ENCODE assay signal across 1 cellular context in the genomic region with DNA sequence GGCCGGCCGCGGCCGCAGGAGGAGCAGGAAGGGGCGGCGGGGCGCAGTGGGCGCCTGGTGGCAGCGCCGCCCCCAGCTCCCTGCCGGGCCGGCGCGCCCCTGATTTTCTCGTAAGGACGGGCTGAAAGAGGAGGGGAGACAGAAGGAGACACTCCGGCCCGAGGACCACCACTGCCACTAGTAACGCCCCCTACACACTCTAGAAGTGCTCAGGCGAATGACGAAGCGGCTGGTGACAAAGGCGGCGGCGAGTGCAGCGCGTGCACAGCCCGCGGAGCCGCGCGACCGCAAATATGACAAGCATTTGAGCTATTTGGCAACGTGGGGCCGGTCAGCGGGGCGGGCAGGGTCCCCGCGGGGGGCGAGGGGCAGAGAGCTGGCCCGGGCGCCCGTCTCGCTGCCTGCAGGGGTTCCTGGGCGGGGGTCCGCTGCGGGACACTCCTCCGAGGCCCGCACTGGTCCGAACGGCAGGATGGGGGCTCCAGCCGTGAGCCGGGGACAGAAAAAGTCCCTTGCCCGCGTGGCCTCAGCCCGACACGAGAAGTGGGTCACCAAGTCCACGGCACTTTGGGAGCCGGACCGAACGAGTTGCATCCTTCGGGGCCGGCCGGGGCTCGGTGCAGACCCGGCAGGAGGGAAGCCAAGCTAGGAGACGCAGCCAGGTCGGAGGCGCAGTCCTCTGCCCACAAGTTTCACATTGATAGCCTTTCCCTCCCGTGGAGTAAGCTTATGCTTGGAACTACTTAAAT.
TF ChIP-seq lines count a peak whose summit lies in the region.

No MANE protein-coding gene starts in this region.

TF ChIP-seq in K562, 482 proteins besides CTCF, POLR2A, EP300 and RAD21 (continued from another document and continues in another):
- TF ChIP-seq THAP12 (CRISPR knock-in tag; IDR thresholded peaks at IDR 0.05) (peak; percentile 95), HMG20A (CRISPR knock-in tag; conservative IDR thresholded peaks at IDR 0.05) (no peak), FUS (optimal IDR thresholded peaks at IDR 0.05; ENCODE audit: low read depth, low read length) (no peak), ZFPM2 (CRISPR knock-in tag; IDR thresholded peaks at IDR 0.05) (no peak), HNRNPL (IDR thresholded peaks at IDR 0.05; ENCODE audit: low read depth, low read length) (no peak), KDM2B (CRISPR knock-in tag; IDR thresholded peaks at IDR 0.05) (peak; percentile 25; the same call in 1 of the 2 replicates), ZC3H4 (CRISPR knock-in tag; IDR thresholded peaks at IDR 0.05; ENCODE audit: borderline replicate concordance) (no peak), NFYB (IDR thresholded peaks at IDR 0.05; ENCODE audit: extremely low read depth, insufficient read length) (no peak), MTF1 (CRISPR knock-in tag; IDR thresholded peaks at IDR 0.05; ENCODE audit: borderline replicate concordance) (no peak), ZNF76 (CRISPR knock-in tag; IDR thresholded peaks at IDR 0.05; ENCODE audit: borderline replicate concordance) (no peak), SRSF9 (IDR thresholded peaks at IDR 0.05; ENCODE audit: borderline replicate concordance, low read depth, low read length) (no peak), BDP1 (IDR thresholded peaks at IDR 0.05; ENCODE audit: insufficient read depth, insufficient read length) (no peak), FOXK1 (CRISPR knock-in tag; IDR thresholded peaks at IDR 0.05; ENCODE audit: borderline replicate concordance) (no peak), ETV1 (tag; conservative IDR thresholded peaks at IDR 0.05; ENCODE audit: low read depth) (no peak), ZNF274 (IDR thresholded peaks at IDR 0.05; ENCODE audit: borderline replicate concordance, low read depth, low read length) (no peak), ATF1 (CRISPR knock-in tag; IDR thresholded peaks at IDR 0.05) (no peak), ATF1 (tag; IDR thresholded peaks at IDR 0.05) (no peak; the same call in 1 of the 2 replicates), MYNN (IDR thresholded peaks at IDR 0.05) (no peak), MYNN (CRISPR knock-in tag; IDR thresholded peaks at IDR 0.05) (no peak), DPF2 (IDR thresholded peaks at IDR 0.05) (no peak), TAF9B (IDR thresholded peaks at IDR 0.05; ENCODE audit: partially characterized antibody) (no peak), DIDO1 (tag; IDR thresholded peaks at IDR 0.05; ENCODE audit: low read depth) (no peak), SAFB2 (IDR thresholded peaks at IDR 0.05; ENCODE audit: borderline replicate concordance, low read depth, low read length, severe bottlenecking) (no peak), ZNF445 (CRISPR knock-in tag; IDR thresholded peaks at IDR 0.05; ENCODE audit: low read depth) (no peak), HDAC2 (IDR thresholded peaks at IDR 0.05) (no peak), L3MBTL2 (IDR thresholded peaks at IDR 0.05) (peak; percentile 65; the same call in 1 of the 2 replicates), TCF3 (CRISPR knock-in tag; IDR thresholded peaks at IDR 0.05) (no peak; the same call in 1 of the 2 replicates), TCF7 (IDR thresholded peaks at IDR 0.05; ENCODE audit: borderline replicate concordance) (no peak), MAFG (tag; conservative IDR thresholded peaks at IDR 0.05) (no peak), JUNB (CRISPR knock-in tag; conservative IDR thresholded peaks at IDR 0.05) (no peak), ZNF436 (CRISPR knock-in tag; IDR thresholded peaks at IDR 0.05) (no peak), ETV6 (IDR thresholded peaks at IDR 0.05; ENCODE audit: borderline replicate concordance in 1 of 2, low read depth in 2 of 2, low read length in 1 of 2) (no peak), ETV6 (CRISPR knock-in tag; IDR thresholded peaks at IDR 0.05; ENCODE audit: borderline replicate concordance) (no peak), CXXC5 (CRISPR knock-in tag; IDR thresholded peaks at IDR 0.05) (peak; percentile 78), ZBTB8A (IDR thresholded peaks at IDR 0.05; ENCODE audit: partially characterized antibody) (no peak), SMARCA4 (IDR thresholded peaks at IDR 0.05) (no peak), RUNX1 (IDR thresholded peaks at IDR 0.05; ENCODE audit: low read depth) (no peak), ZNF217 (CRISPR knock-in tag; IDR thresholded peaks at IDR 0.05) (no peak), ZNF561 (CRISPR knock-in tag; conservative IDR thresholded peaks at IDR 0.05) (no peak), PHF21A (IDR thresholded peaks at IDR 0.05; ENCODE audit: borderline replicate concordance, low read depth) (no peak), YY1 (IDR thresholded peaks at IDR 0.05; ENCODE audit: borderline replicate concordance in 1 of 3, control insufficient read depth in 1 of 3, extremely low read depth in 1 of 3, insufficient read depth in 3 of 3, insufficient read length in 1 of 3, insufficient replicate concordance in 2 of 3, low read depth in 1 of 3, low read length in 2 of 3) (peak in 1 of 3 experiments; percentile 84), PBX2 (CRISPR knock-in tag; IDR thresholded peaks at IDR 0.05; ENCODE audit: low read depth) (no peak), PBX2 (tag; conservative IDR thresholded peaks at IDR 0.05; ENCODE audit: low read depth) (no peak), MCM2 (IDR thresholded peaks at IDR 0.05; ENCODE audit: low read depth) (no peak), ADNP (tag; IDR thresholded peaks at IDR 0.05) (no peak), FOXO4 (CRISPR knock-in tag; IDR thresholded peaks at IDR 0.05) (no peak), ZBTB26 (CRISPR knock-in tag; IDR thresholded peaks at IDR 0.05) (no peak), YBX1 (IDR thresholded peaks at IDR 0.05) (no peak), ZNF253 (CRISPR knock-in tag; conservative IDR thresholded peaks at IDR 0.05) (no peak), HNRNPH1 (optimal IDR thresholded peaks at IDR 0.05; ENCODE audit: low read depth, low read length) (no peak), ZNF431 (CRISPR knock-in tag; IDR thresholded peaks at IDR 0.05) (no peak), DACH1 (IDR thresholded peaks at IDR 0.05; ENCODE audit: partially characterized antibody) (no peak), BHLHE40 (IDR thresholded peaks at IDR 0.05; ENCODE audit: low read length) (peak; percentile 88), NCOR1 (IDR thresholded peaks at IDR 0.05) (peak; percentile 1; the same call in 1 of the 2 replicates)
- TF ChIP-seq, protein P1, sequence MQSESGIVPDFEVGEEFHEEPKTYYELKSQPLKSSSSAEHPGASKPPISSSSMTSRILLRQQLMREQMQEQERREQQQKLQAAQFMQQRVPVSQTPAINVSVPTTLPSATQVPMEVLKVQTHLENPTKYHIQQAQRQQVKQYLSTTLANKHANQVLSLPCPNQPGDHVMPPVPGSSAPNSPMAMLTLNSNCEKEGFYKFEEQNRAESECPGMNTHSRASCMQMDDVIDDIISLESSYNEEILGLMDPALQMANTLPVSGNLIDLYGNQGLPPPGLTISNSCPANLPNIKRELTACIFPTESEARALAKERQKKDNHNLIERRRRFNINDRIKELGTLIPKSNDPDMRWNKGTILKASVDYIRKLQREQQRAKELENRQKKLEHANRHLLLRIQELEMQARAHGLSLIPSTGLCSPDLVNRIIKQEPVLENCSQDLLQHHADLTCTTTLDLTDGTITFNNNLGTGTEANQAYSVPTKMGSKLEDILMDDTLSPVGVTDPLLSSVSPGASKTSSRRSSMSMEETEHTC (IDR thresholded peaks at IDR 0.05): no peak
- TF ChIP-seq, protein P2, sequence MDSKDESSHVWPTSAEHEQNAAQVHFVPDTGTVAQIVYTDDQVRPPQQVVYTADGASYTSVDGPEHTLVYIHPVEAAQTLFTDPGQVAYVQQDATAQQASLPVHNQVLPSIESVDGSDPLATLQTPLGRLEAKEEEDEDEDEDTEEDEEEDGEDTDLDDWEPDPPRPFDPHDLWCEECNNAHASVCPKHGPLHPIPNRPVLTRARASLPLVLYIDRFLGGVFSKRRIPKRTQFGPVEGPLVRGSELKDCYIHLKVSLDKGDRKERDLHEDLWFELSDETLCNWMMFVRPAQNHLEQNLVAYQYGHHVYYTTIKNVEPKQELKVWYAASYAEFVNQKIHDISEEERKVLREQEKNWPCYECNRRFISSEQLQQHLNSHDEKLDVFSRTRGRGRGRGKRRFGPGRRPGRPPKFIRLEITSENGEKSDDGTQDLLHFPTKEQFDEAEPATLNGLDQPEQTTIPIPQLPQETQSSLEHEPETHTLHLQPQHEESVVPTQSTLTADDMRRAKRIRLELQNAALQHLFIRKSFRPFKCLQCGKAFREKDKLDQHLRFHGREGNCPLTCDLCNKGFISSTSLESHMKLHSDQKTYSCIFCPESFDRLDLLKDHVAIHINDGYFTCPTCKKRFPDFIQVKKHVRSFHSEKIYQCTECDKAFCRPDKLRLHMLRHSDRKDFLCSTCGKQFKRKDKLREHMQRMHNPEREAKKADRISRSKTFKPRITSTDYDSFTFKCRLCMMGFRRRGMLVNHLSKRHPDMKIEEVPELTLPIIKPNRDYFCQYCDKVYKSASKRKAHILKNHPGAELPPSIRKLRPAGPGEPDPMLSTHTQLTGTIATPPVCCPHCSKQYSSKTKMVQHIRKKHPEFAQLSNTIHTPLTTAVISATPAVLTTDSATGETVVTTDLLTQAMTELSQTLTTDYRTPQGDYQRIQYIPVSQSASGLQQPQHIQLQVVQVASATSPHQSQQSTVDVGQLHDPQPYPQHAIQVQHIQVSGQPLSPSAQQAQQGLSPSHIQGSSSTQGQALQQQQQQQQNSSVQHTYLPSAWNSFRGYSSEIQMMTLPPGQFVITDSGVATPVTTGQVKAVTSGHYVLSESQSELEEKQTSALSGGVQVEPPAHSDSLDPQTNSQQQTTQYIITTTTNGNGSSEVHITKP (IDR thresholded peaks at IDR 0.05; ENCODE audit: partially characterized antibody): no peak
- TF ChIP-seq, protein P3, sequence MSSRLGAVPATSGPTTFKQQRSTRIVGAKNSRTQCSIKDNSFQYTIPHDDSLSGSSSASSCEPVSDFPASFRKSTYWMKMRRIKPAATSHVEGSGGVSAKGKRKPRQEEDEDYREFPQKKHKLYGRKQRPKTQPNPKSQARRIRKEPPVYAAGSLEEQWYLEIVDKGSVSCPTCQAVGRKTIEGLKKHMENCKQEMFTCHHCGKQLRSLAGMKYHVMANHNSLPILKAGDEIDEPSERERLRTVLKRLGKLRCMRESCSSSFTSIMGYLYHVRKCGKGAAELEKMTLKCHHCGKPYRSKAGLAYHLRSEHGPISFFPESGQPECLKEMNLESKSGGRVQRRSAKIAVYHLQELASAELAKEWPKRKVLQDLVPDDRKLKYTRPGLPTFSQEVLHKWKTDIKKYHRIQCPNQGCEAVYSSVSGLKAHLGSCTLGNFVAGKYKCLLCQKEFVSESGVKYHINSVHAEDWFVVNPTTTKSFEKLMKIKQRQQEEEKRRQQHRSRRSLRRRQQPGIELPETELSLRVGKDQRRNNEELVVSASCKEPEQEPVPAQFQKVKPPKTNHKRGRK (tag; IDR thresholded peaks at IDR 0.05): no peak
